Comparison of ENCODE assay signal across 24 cellular contexts in the genomic region with DNA sequence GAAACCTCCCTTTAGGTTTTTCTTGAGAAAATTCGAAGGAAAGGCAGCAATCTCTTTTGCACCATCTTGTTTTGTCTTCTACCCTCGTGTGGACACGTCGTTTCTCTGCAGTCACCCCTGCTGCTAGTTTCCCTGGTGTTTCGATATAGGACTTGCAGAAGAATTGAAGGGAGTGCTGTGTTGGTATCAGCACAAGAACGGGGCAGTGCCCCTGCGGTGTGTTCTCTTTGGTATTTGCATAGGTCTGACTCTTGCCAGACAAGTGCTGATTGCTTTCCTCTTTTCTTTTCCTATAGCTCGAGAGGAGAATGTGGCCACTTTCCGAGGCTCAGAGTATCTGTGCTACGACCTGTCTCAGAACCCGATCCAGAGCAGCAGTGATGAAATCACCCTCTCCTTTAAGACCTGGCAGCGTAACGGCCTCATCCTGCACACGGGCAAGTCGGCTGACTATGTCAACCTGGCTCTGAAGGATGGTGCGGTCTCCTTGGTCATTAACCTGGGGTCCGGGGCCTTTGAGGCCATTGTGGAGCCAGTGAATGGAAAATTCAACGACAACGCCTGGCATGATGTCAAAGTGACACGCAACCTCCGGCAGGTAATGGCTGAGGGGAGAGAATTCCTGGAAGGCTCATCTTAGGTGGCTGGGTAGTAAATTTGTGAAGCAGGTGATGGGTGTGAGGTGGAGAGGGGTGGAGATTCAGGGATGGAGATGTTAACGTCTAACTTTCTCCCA.
"Had no signal": no experiment of that assay in that cellular context is flagged by ENCODE, and none has a peak within 500 bp of the region (broad histone marks: within the 10 kb centered on the region; RNA-seq: fewer than 3 reads in every experiment).

No MANE protein-coding gene starts in this region.

- H3K4me1 ChIP-seq: left lung, prostate gland, right atrium auricular region, tibial artery, uterus had no signal

- H3K27ac ChIP-seq: cardiac muscle cell, left lung, prostate gland, right atrium auricular region, tibial artery, uterus had no signal

- H3K27ac Mint-ChIP-seq: activated CD8-positive, alpha-beta T cell treated with anti-CD3 and anti-CD28 coated beads for 36 hours; activated naive CD8-positive, alpha-beta T cell treated with anti-CD3 and anti-CD28 coated beads for 36 hours; activated T-helper 17 cell treated with anti-CD3 and anti-CD28 coated beads, Interleukin-2, amount 50 U/mL, for 72 hours; effector memory CD8-positive, alpha-beta T cell; nephron progenitor cell; T-helper 2 cell treated with Interferon-gamma antibody and Interleukin-4, amounts not matched to agents 5 μg/mL and 100 μg/mL, for 36 hours had no signal

- DNase-seq: activated CD4-positive, alpha-beta T cell treated with anti-CD3 and anti-CD28 coated beads for 48 hours; activated CD4-positive, CD25-positive, alpha-beta regulatory T cell; activated CD8-positive, alpha-beta T cell treated with anti-CD3 and anti-CD28 coated beads for 36 hours; activated naive CD4-positive, alpha-beta T cell; activated naive CD8-positive, alpha-beta T cell treated with anti-CD3 and anti-CD28 coated beads for 36 hours; activated T-cell treated with anti-CD3 and anti-CD28 coated beads, Interleukin-2, amount 50 U/mL, for 1 hour; amniotic stem cell; dermis blood vessel endothelial cell; effector memory CD8-positive, alpha-beta T cell; foreskin fibroblast; hypothalamus; nephron progenitor cell; stimulated activated CD4-positive, alpha-beta T cell treated with anti-CD3 and anti-CD28 coated beads, Interleukin-12 subunit alpha, Interleukin-12 subunit beta, amount 100 ng/mL, for 4 hours; stimulated activated CD4-positive, alpha-beta T cell treated with anti-CD3 and anti-CD28 coated beads, Interleukin-1b, Interleukin-23, amount 100 ng/mL, for 48 hours; stimulated activated CD8-positive, alpha-beta memory T cell treated with anti-CD3 and anti-CD28 coated beads, Interleukin-4, amount 100 ng/mL, for 48 hours; stimulated activated naive CD4-positive, alpha-beta T cell treated with Interleukin-2 at 50 U/mL for 16 hours; tibial artery; uterus had no signal

- H3K36me3 Mint-ChIP-seq: activated naive CD8-positive, alpha-beta T cell treated with anti-CD3 and anti-CD28 coated beads for 36 hours had no signal

- H3K9me3 Mint-ChIP-seq: nephron progenitor cell; T-helper 2 cell treated with Interferon-gamma antibody and Interleukin-4, amounts not matched to agents 5 μg/mL and 100 μg/mL, for 36 hours had no signal

- H3K4me1 Mint-ChIP-seq: activated naive CD8-positive, alpha-beta T cell treated with anti-CD3 and anti-CD28 coated beads for 36 hours; activated T-helper 17 cell treated with anti-CD3 and anti-CD28 coated beads, Interleukin-2, amount 50 U/mL, for 72 hours had no signal

- H3K4me3 ChIP-seq: cardiac muscle cell, left lung, prostate gland, right atrium auricular region, tibial artery, uterus had no signal

- H3K36me3 ChIP-seq: cardiac muscle cell, left lung, prostate gland, right atrium auricular region, tibial artery, uterus had no signal

- H3K27me3 ChIP-seq: cardiac muscle cell, left lung, right atrium auricular region, tibial artery, uterus had no signal

- H3K9me3 ChIP-seq: left lung, prostate gland, right atrium auricular region, tibial artery, uterus had no signal

- H3K27me3 Mint-ChIP-seq: effector memory CD8-positive, alpha-beta T cell had no signal

- H3K4me3 Mint-ChIP-seq: activated CD8-positive, alpha-beta T cell treated with anti-CD3 and anti-CD28 coated beads for 36 hours; activated naive CD8-positive, alpha-beta T cell treated with anti-CD3 and anti-CD28 coated beads for 36 hours; activated T-helper 17 cell treated with anti-CD3 and anti-CD28 coated beads, Interleukin-2, amount 50 U/mL, for 72 hours; effector memory CD8-positive, alpha-beta T cell; nephron progenitor cell; T-helper 2 cell treated with Interferon-gamma antibody and Interleukin-4, amounts not matched to agents 5 μg/mL and 100 μg/mL, for 36 hours had no signal
